8 cellular contexts compared by ENCODE assay signal in the genomic region with DNA sequence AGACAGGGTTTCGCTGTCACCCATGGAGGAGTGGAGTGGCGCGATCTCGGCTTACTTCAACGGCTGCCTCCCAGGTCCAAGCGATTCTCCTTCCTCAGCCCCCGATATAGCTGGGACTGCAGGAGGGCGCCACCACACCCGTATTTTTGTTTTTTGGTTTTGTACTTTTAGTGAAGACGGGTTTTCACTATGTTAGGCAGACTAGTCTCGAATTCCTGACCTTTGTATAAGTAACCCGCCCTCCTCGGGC.
DNase-seq lines count a peak whose midpoint lies in the region; ATAC-seq and TF ChIP-seq lines count a peak whose summit lies in the region.

No MANE protein-coding gene starts in this region.

- no peak for DNase-seq in Caco-2
- DNase-seq in adipocyte (ENCODE audit: low read depth) = no peak
- no peak for DNase-seq in left lobe of liver (ENCODE audit: low spot score)
- DNase-seq in thyroid gland = no peak
- no peak for DNase-seq in NCI-H1092 treated with DMSO at 0.1 percent for 48 hours (lab: John Stamatoyannopoulos, UW)
- DNase-seq in NCI-H69 (lab: John Stamatoyannopoulos, UW) = no peak

- H3K9me3 Mint-ChIP-seq in Caco-2 (ENCODE audit: unreplicated experiment) = no peaks in the 10 kb centered on the region

- H3K9me3 ChIP-seq in Caco-2 (no peaks in the 10 kb centered on the region), HUES48 (ENCODE audit: control insufficient read depth, insufficient read depth, low read length) (no peaks in the 10 kb centered on the region), adipocyte (ENCODE audit: control insufficient read depth, low read length) (no peaks in the 10 kb centered on the region), thyroid gland (no peaks in the 10 kb centered on the region)

- POLR2A ChIA-PET in Caco-2 (lab: Charles Lee) = interaction anchor here (1.0 to 3.4 kb wide), 12 partner anchors 10 to 1588 kb away, joined by 4 to 166 read pairs (median 16); a partner anchor contains a TSS

- ATAC-seq in GM19395 (IDR thresholded peaks at IDR 0.05; ENCODE audit: unreplicated experiment) (peak; percentile 34), left lobe of liver (peak; percentile 13)

- H3K27me3 Mint-ChIP-seq in Caco-2 (ENCODE audit: insufficient read depth, unreplicated experiment) = peaks cover 3% of the 10 kb centered on the region

- H3K4me1 Mint-ChIP-seq in Caco-2 (ENCODE audit: low read depth, unreplicated experiment) = peaks cover 13% of the 10 kb centered on the region

- BruUV-seq in Caco-2 (replicated peaks; lab: Mats Ljungman, UMichigan) = no TSS peak

- no peak for TF ChIP-seq CTCF in Caco-2 (IDR thresholded peaks at IDR 0.05; ENCODE audit: insufficient read depth in 1 of 2, low read depth in 1 of 2, low read length in 1 of 2, severe bottlenecking in 1 of 2, unreplicated experiment in 1 of 2)
- no peak for TF ChIP-seq CTCF in thyroid gland (IDR thresholded peaks at IDR 0.05)

- no peak for TF ChIP-seq POLR2A in thyroid gland (IDR thresholded peaks at IDR 0.05)

- WGBS in thyroid gland, 2 donors = 0 to 2% methylated on average over 13 of the region's 13 CpGs

- H3K36me3 Mint-ChIP-seq in Caco-2 (ENCODE audit: insufficient read depth, unreplicated experiment) = peaks cover 64% of the 10 kb centered on the region

- H3K27ac ChIP-seq in HUES48 (ENCODE audit: low read depth, low read length) = peak overlapping the region; percentile 95
- peak overlapping the region; percentile 23 to 89 (median 71) for H3K27ac ChIP-seq in thyroid gland

- intact Hi-C loops in Caco-2 (cut with micrococcal nuclease; ENCODE audit: unreplicated experiment) = loop anchor here (1.0 kb wide), 1 partner anchor 14 kb away; no protein-coding TSS in a partner anchor
- intact Hi-C loops in thyroid gland (cut with DNase I) = no loop called here

- H3K36me3 ChIP-seq in Caco-2 (ENCODE audit: control insufficient read depth, insufficient read depth, low read length) (no peaks in the 10 kb centered on the region), HUES48 (ENCODE audit: control insufficient read depth, insufficient read depth, low read length) (no peaks in the 10 kb centered on the region), adipocyte (ENCODE audit: control insufficient read depth, insufficient read depth, low read length, severe bottlenecking) (no peaks in the 10 kb centered on the region), thyroid gland (no peaks in the 10 kb centered on the region)

- peak overlapping the region; percentile 71 for H3K27ac Mint-ChIP-seq in Caco-2 (ENCODE audit: unreplicated experiment)

- H3K4me3 Mint-ChIP-seq in Caco-2 (ENCODE audit: unreplicated experiment) = peak overlapping the region; percentile 71

- no peaks in the 10 kb centered on the region for H3K27me3 ChIP-seq in Caco-2 (replicated peaks; ENCODE audit: control insufficient read depth, insufficient read depth, low read length)
- no peaks in the 10 kb centered on the region for H3K27me3 ChIP-seq in HUES48 (ENCODE audit: control insufficient read depth, insufficient read depth, low read length)
- peaks cover 9% of the 10 kb centered on the region for H3K27me3 ChIP-seq in adipocyte (replicated peaks; ENCODE audit: control insufficient read depth, insufficient read depth, low read length)
- no peaks in the 10 kb centered on the region for H3K27me3 ChIP-seq in thyroid gland

- H3K4me1 ChIP-seq in Caco-2 (peaks cover 5% of the 10 kb centered on the region; the same call in 1 of the 2 replicates), HUES48 (ENCODE audit: control insufficient read depth, insufficient read depth, low read length) (no peaks in the 10 kb centered on the region; the same call in 1 of the 2 replicates), adipocyte (ENCODE audit: control insufficient read depth, insufficient read depth, low read length) (peaks cover 13% of the 10 kb centered on the region), thyroid gland (peaks cover 7 to 10% of the 10 kb centered on the region in 2 donors)

- peak overlapping the region; percentile 97 for H3K4me3 ChIP-seq in Caco-2 (ENCODE audit: low read depth, low read length)
- H3K4me3 ChIP-seq in HUES48 (ENCODE audit: low read depth, low read length) = peak overlapping the region; percentile 78
- peak overlapping the region; percentile 85 for H3K4me3 ChIP-seq in adipocyte (ENCODE audit: low read length)
- H3K4me3 ChIP-seq in thyroid gland (replicated peaks in 1 of 3) = peak overlapping the region in 2 of 3 donors; percentile 2 to 39

- peak overlapping the region; percentile 96 for H3K9ac ChIP-seq in HUES48 (ENCODE audit: low read depth, low read length)
- H3K9ac ChIP-seq in adipocyte (ENCODE audit: low read length) = peak overlapping the region; percentile 78

- CTCF ChIA-PET in Caco-2 (lab: Charles Lee) = interaction anchor here (1.2 to 2.2 kb wide), 3 partner anchors 15 to 33 kb away, joined by 4 to 11 read pairs (median 6); a partner anchor contains a TSS

Comparison
In these comparisons a context has a peak if more than half of its experiments do, and no peak if none do; other contexts are left out.
1. H3K4me3 ChIP-seq: peak in every context shown above with its lines; median percentile 97 in Caco-2; 85 in adipocyte; 78 in HUES48; 20 in thyroid gland.